1 cellular context compared by ENCODE assay signal in genomic region chr6:2713473-2714358, GRCh38.
TF ChIP-seq lines count a peak whose summit lies in the region.

No MANE protein-coding gene starts in this region.

TF ChIP-seq in K562, 482 proteins besides CTCF, POLR2A, EP300 and RAD21 (continued from another document):
- TF ChIP-seq HOMEZ (CRISPR knock-in tag; IDR thresholded peaks at IDR 0.05) (no peak), YY1 (IDR thresholded peaks at IDR 0.05; ENCODE audit: borderline replicate concordance in 1 of 3, control insufficient read depth in 1 of 3, extremely low read depth in 1 of 3, insufficient read depth in 3 of 3, insufficient read length in 1 of 3, insufficient replicate concordance in 2 of 3, low read depth in 1 of 3, low read length in 2 of 3) (peak in 1 of 3 experiments; percentile 19), PRDM10 (IDR thresholded peaks at IDR 0.05; ENCODE audit: partially characterized antibody) (peak; percentile 24), ETV1 (tag; conservative IDR thresholded peaks at IDR 0.05; ENCODE audit: low read depth) (0 out of 2 replicates have a peak, but pooled peaks have one; percentile 17), MTA2 (IDR thresholded peaks at IDR 0.05; ENCODE audit: low read depth) (no peak)
TF ChIP-seq in K562: peak in this region for 5.
